Comparison of ENCODE assay signal across 12 cellular contexts in genomic region chr17:48579738-48580543, GRCh38. TPM values are rescaled to one million over a fixed set of nuclear protein-coding genes. Genes with fewer than 3 reads are reported as not detected.
DNase-seq lines count a peak whose midpoint lies in the region; ATAC-seq and TF ChIP-seq lines count a peak whose summit lies in the region.
"Had no signal": no experiment of that assay in that cellular context is flagged by ENCODE, and none has a peak within 500 bp of the region (broad histone marks: within the 10 kb centered on the region; RNA-seq: fewer than 3 reads in every experiment).

No MANE protein-coding gene starts in this region.

- H3K27me3 Mint-ChIP-seq in activated T-cell treated with anti-CD3 and anti-CD28 coated beads, Interleukin-2, amount 50 U/mL, for 72 hours (ENCODE audit: low read depth) = peaks cover 61% of the 10 kb centered on the region
- peaks cover 71% of the 10 kb centered on the region for H3K27me3 Mint-ChIP-seq in activated naive CD8-positive, alpha-beta T cell treated with anti-CD3 and anti-CD28 coated beads for 36 hours

- no peak overlapping the region for H3K27ac Mint-ChIP-seq in activated T-cell treated with anti-CD3 and anti-CD28 coated beads, Interleukin-2, amount 50 U/mL, for 72 hours
- no peak overlapping the region for H3K27ac Mint-ChIP-seq in activated naive CD8-positive, alpha-beta T cell treated with anti-CD3 and anti-CD28 coated beads for 36 hours

- peaks cover 59% of the 10 kb centered on the region for H3K4me1 Mint-ChIP-seq in activated T-cell treated with anti-CD3 and anti-CD28 coated beads, Interleukin-2, amount 50 U/mL, for 72 hours (ENCODE audit: low read depth)
- H3K4me1 Mint-ChIP-seq in activated naive CD8-positive, alpha-beta T cell treated with anti-CD3 and anti-CD28 coated beads for 36 hours = peaks cover 47% of the 10 kb centered on the region

- H3K27me3 ChIP-seq in thoracic aorta (replicated peaks; ENCODE audit: insufficient read depth) = no peaks in the 10 kb centered on the region

- TF ChIP-seq CTCF in thoracic aorta (IDR thresholded peaks at IDR 0.05) = no peak

- ATAC-seq in activated T-cell treated with anti-CD3 and anti-CD28 coated beads, Interleukin-2, amount 50 U/mL, for 72 hours (replicated peaks in 1 of 2) = no peak
- ATAC-seq in thoracic aorta (ENCODE audit: insufficient number of reproducible peaks, low FRiP score, low read depth) (no peak), esophagus mucosa (no peak)
- ATAC-seq: right cardiac atrium, Right ventricle myocardium inferior had no signal

- H3K36me3 ChIP-seq in thoracic aorta = no peaks in the 10 kb centered on the region

- H3K27ac ChIP-seq in thoracic aorta = peak overlapping the region; percentile 84 to 97

- H3K36me3 Mint-ChIP-seq in activated T-cell treated with anti-CD3 and anti-CD28 coated beads, Interleukin-2, amount 50 U/mL, for 72 hours (ENCODE audit: insufficient read depth in 2 of 2) = peaks cover 2 to 3% of the 10 kb centered on the region in 2 donors
- H3K36me3 Mint-ChIP-seq in activated naive CD8-positive, alpha-beta T cell treated with anti-CD3 and anti-CD28 coated beads for 36 hours = peaks cover 2% of the 10 kb centered on the region

- peak overlapping the region; percentile 89 to 95 for H3K4me3 Mint-ChIP-seq in activated T-cell treated with anti-CD3 and anti-CD28 coated beads, Interleukin-2, amount 50 U/mL, for 72 hours
- H3K4me3 Mint-ChIP-seq in activated naive CD8-positive, alpha-beta T cell treated with anti-CD3 and anti-CD28 coated beads for 36 hours = peak overlapping the region; percentile 87

- no peaks in the 10 kb centered on the region for H3K9me3 ChIP-seq in thoracic aorta

- peaks cover 16 to 53% of the 10 kb centered on the region in 2 donors for H3K4me1 ChIP-seq in thoracic aorta (ENCODE audit: control insufficient read depth in 1 of 2, low read depth in 2 of 2)

- no peaks in the 10 kb centered on the region for H3K9me3 Mint-ChIP-seq in activated T-cell treated with anti-CD3 and anti-CD28 coated beads, Interleukin-2, amount 50 U/mL, for 72 hours
- no peaks in the 10 kb centered on the region for H3K9me3 Mint-ChIP-seq in activated naive CD8-positive, alpha-beta T cell treated with anti-CD3 and anti-CD28 coated beads for 36 hours

- DNase-seq in activated T-cell treated with anti-CD3 and anti-CD28 coated beads, Interleukin-2, amount 50 U/mL, for 72 hours = no peak
- DNase-seq in activated T-cell treated with anti-CD3 and anti-CD28 coated beads, Interleukin-2, amount 50 U/mL, for 48 hours = no peak
- DNase-seq in activated naive CD8-positive, alpha-beta T cell treated with anti-CD3 and anti-CD28 coated beads for 36 hours = no peak
- DNase-seq in left kidney (ENCODE audit: low read depth, low spot score) (peak; percentile 93), thoracic aorta (ENCODE audit: low spot score) (no peak), DMS 273 (lab: John Stamatoyannopoulos, UW; ENCODE audit: unreplicated experiment) (no peak), GF-D8 (lab: John Stamatoyannopoulos, UW) (no peak)
- DNase-seq: NCI-H1105, right cardiac atrium had no signal

- H3K4me3 ChIP-seq in thoracic aorta = peak overlapping the region; percentile 72

RNA-seq across cellular contexts. Expression of gene HOXB4, which starts 1.8 kb away (rescaled TPM):
- total RNA-seq in activated T-cell treated with anti-CD3 and anti-CD28 coated beads, Interleukin-2, amount 50 U/mL, for 72 hours = 1 to 10 TPM; 1.9 to 3.3 TPM
- total RNA-seq in activated naive CD8-positive, alpha-beta T cell treated with anti-CD3 and anti-CD28 coated beads for 36 hours = 1 to 10 TPM; 1.3 to 1.9 TPM
- total RNA-seq in thoracic aorta (10 to 100 TPM in 1 of 2 donors, 1 to 10 TPM in 1; 6.2 to 11.5 TPM), esophagus mucosa (2.4 TPM)
- total RNA-seq: temporal lobe had no signal

RNA-seq across cellular contexts. Expression of gene HOXB3, which starts 10.1 kb away (rescaled TPM):
- total RNA-seq in activated T-cell treated with anti-CD3 and anti-CD28 coated beads, Interleukin-2, amount 50 U/mL, for 72 hours = 1 to 10 TPM; 2.9 to 8.1 TPM
- 1 to 10 TPM; 1.4 to 2.0 TPM for total RNA-seq in activated naive CD8-positive, alpha-beta T cell treated with anti-CD3 and anti-CD28 coated beads for 36 hours
- total RNA-seq in thoracic aorta (10 to 100 TPM; 26.8 to 33.3 TPM), esophagus mucosa (6.0 TPM)
- total RNA-seq: temporal lobe had no signal

RNA-seq across cellular contexts. Expression of gene HOXB5, which starts 13.6 kb away (rescaled TPM):
- not detected for total RNA-seq in activated T-cell treated with anti-CD3 and anti-CD28 coated beads, Interleukin-2, amount 50 U/mL, for 72 hours
- total RNA-seq in activated naive CD8-positive, alpha-beta T cell treated with anti-CD3 and anti-CD28 coated beads for 36 hours = not detected
- total RNA-seq in thoracic aorta = 1 to 10 TPM in 1 of 2 donors, under 1 TPM in 1; 0.56 to 3.8 TPM
- total RNA-seq in esophagus mucosa = 0.16 TPM
- total RNA-seq: Right ventricle myocardium inferior, temporal lobe had no signal

RNA-seq across cellular contexts. Expression of gene HOXB6, which starts 24.8 kb away (rescaled TPM):
- under 1 TPM; 0.24 to 0.51 TPM for total RNA-seq in activated T-cell treated with anti-CD3 and anti-CD28 coated beads, Interleukin-2, amount 50 U/mL, for 72 hours
- total RNA-seq in activated naive CD8-positive, alpha-beta T cell treated with anti-CD3 and anti-CD28 coated beads for 36 hours = not detected
- total RNA-seq in thoracic aorta (1 to 10 TPM; 4.2 to 9.9 TPM), esophagus mucosa (0.28 TPM)
- total RNA-seq: temporal lobe had no signal

RNA-seq across cellular contexts. Expression of gene HOXB7, which starts 30.9 kb away (rescaled TPM):
- total RNA-seq in activated T-cell treated with anti-CD3 and anti-CD28 coated beads, Interleukin-2, amount 50 U/mL, for 72 hours = 1 to 10 TPM; 1.3 to 1.6 TPM
- total RNA-seq in activated naive CD8-positive, alpha-beta T cell treated with anti-CD3 and anti-CD28 coated beads for 36 hours = 1 to 10 TPM in 1 of 2 experiments, under 1 TPM in 1; 0.62 to 1.4 TPM
- total RNA-seq in thoracic aorta (1 to 10 TPM in 1 of 2 donors, under 1 TPM in 1; 0.63 to 7.2 TPM), esophagus mucosa (2.1 TPM)
- total RNA-seq: temporal lobe had no signal
